ENCODE assay signal across 7 cellular contexts in the genomic region with DNA sequence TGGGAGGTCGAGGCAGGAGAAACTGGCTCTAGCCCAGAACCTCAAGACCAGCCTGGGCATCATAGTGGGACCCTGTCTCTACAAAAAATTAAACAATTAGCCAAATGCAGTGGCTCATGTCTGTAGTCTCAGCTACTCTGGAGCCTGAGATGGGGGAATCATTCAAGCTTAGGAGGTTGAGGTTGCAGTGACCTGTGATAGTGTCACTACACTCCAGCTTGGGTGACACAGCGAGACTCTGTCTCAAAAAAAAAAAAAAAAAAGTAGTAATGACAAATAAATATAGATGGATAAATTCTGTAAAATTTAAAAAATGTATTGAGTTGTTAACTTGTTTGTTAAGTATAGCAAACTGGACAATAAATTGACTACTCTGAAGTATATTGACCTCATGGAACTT.
"Had no signal": no experiment of that assay in that cellular context is flagged by ENCODE, and none has a peak within 500 bp of the region (broad histone marks: within the 10 kb centered on the region; RNA-seq: fewer than 3 reads in every experiment).

No MANE protein-coding gene starts in this region.

- H3K4me3 ChIP-seq: GM12878 had no signal

- DNase-seq: GDM1, GF-D8 had no signal

- FAIRE-seq: GM12878, GM12891, GM12892, GM18507, GM19239 had no signal

- ATAC-seq: GM12878 had no signal
